ENCODE assay signal across 9 cellular contexts in genomic region chr14:91154851-91155625, GRCh38. TPM values are rescaled to one million over a fixed set of nuclear protein-coding genes. Genes with fewer than 3 reads are reported as not detected.
A peak's percentile ranks its signal among the peaks of the same experiment; 100 is the strongest.
DNase-seq lines count a peak whose midpoint lies in the region; ATAC-seq, FAIRE-seq and TF ChIP-seq lines count a peak whose summit lies in the region.
"Had no signal": no experiment of that assay in that cellular context is flagged by ENCODE, and none has a peak within 500 bp of the region (broad histone marks: within the 10 kb centered on the region; RNA-seq: fewer than 3 reads in every experiment).

No MANE protein-coding gene starts in this region.

- H3K36me3 ChIP-seq in mucosa of rectum (ENCODE audit: control insufficient read depth in 2 of 2, insufficient read depth in 2 of 2, low read length in 2 of 2), result peaks cover 19 to 23% of the 10 kb centered on the region in 2 donors

- CTCF ChIA-PET in MCF 10A (lab: Yijun Ruan, JAX), result interaction anchor here (0.5 to 1.4 kb wide), 4 partner anchors 9 to 853 kb away, joined by 3 to 8 read pairs (median 3); no protein-coding TSS in a partner anchor

- H3K27me3 Mint-ChIP-seq in MCF 10A (ENCODE audit: insufficient read depth, unreplicated experiment), result no peaks in the 10 kb centered on the region
- H3K27me3 Mint-ChIP-seq: naive B cell had no signal

- POLR2A ChIA-PET in MCF 10A (lab: Yijun Ruan, JAX), result interaction anchor here (1.3 kb wide), 1 partner anchor 42 kb away, joined by 3 read pairs; the partner anchor contains the start of gene DGLUCY

- FAIRE-seq in frontal cortex (lab: Jason Lieb, UNC), result no peak

- H3K27ac ChIP-seq in mucosa of rectum (ENCODE audit: low read depth in 2 of 2, low read length in 2 of 2), result peak overlapping the region; percentile 43 to 67

- DNase-seq in activated T-cell treated with anti-CD3 and anti-CD28 coated beads for 4 hours (peak; percentile 13), NCI-H2171 (lab: John Stamatoyannopoulos, UW) (peak; percentile 89), MCF 10A (ENCODE audit: unreplicated experiment) (peak; percentile 94), frontal cortex (ENCODE audit: low spot score in 2 of 2) (no peak)
- no peak for DNase-seq in activated T-cell treated with anti-CD3 and anti-CD28 coated beads, Interleukin-2, amount 50 U/mL, for 1 hour
- DNase-seq: naive B cell had no signal

- no peak overlapping the region for H3K4me3 Mint-ChIP-seq in MCF 10A (ENCODE audit: unreplicated experiment)
- H3K4me3 Mint-ChIP-seq: naive B cell had no signal

- TF ChIP-seq CTCF in MCF 10A (IDR thresholded peaks at IDR 0.05; ENCODE audit: unreplicated experiment), result no peak

- H3K4me1 Mint-ChIP-seq in MCF 10A (ENCODE audit: insufficient read depth, unreplicated experiment), result peaks cover 35% of the 10 kb centered on the region

- peaks cover 33 to 44% of the 10 kb centered on the region in 2 donors for H3K4me1 ChIP-seq in mucosa of rectum (ENCODE audit: control insufficient read depth in 2 of 2, insufficient read depth in 2 of 2, low read length in 2 of 2)

- H3K9me3 ChIP-seq in mucosa of rectum (ENCODE audit: control insufficient read depth in 2 of 2, low read length in 2 of 2), result no peaks in the 10 kb centered on the region

- H3K27me3 ChIP-seq in mucosa of rectum (ENCODE audit: control insufficient read depth in 2 of 2, insufficient read depth in 2 of 2, low read length in 2 of 2), result no peaks in the 10 kb centered on the region

- H3K9ac ChIP-seq in mucosa of rectum (ENCODE audit: low read depth in 1 of 2, low read length in 2 of 2), result peak overlapping the region in 1 of 2 donors; percentile 33

- ATAC-seq in GM21367 (IDR thresholded peaks at IDR 0.05; ENCODE audit: unreplicated experiment) (no peak), HG02852 (IDR thresholded peaks at IDR 0.05; ENCODE audit: unreplicated experiment) (no peak)

- intact Hi-C loops in MCF 10A (cut with micrococcal nuclease), result no loop called here

- H3K4me3 ChIP-seq in mucosa of rectum (ENCODE audit: low read length in 2 of 2), result peak overlapping the region in 1 of 2 donors; percentile 10

- no peak overlapping the region for H3K27ac Mint-ChIP-seq in MCF 10A (ENCODE audit: low read depth, unreplicated experiment)

- H3K9me3 Mint-ChIP-seq in MCF 10A (ENCODE audit: unreplicated experiment), result no peaks in the 10 kb centered on the region
- H3K9me3 Mint-ChIP-seq: naive B cell had no signal

- H3K36me3 Mint-ChIP-seq in MCF 10A (ENCODE audit: insufficient read depth, unreplicated experiment), result no peaks in the 10 kb centered on the region

- no TSS peak for BruUV-seq in MCF 10A (replicated peaks; lab: Mats Ljungman, UMichigan)

RNA-seq across cellular contexts. Expression of gene DGLUCY, which starts 41.2 kb away (rescaled TPM):
- total RNA-seq in MCF 10A (2022) (11.3 and 11.7 TPM in 2 replicates), frontal cortex (23.2 TPM)

Comparison
In these comparisons a context has a peak if more than half of its experiments do, and no peak if none do; other contexts are left out.
1. DNase-seq: peak in activated T-cell treated with anti-CD3 and anti-CD28 coated beads for 4 hours (single experiment), NCI-H2171 (single experiment) and MCF 10A (single experiment); none in activated T-cell treated with anti-CD3 and anti-CD28 coated beads, Interleukin-2, amount 50 U/mL, for 1 hour (single experiment) and frontal cortex (0 of 2).